Comparison of ENCODE assay signal across 18 cellular contexts in the genomic region with DNA sequence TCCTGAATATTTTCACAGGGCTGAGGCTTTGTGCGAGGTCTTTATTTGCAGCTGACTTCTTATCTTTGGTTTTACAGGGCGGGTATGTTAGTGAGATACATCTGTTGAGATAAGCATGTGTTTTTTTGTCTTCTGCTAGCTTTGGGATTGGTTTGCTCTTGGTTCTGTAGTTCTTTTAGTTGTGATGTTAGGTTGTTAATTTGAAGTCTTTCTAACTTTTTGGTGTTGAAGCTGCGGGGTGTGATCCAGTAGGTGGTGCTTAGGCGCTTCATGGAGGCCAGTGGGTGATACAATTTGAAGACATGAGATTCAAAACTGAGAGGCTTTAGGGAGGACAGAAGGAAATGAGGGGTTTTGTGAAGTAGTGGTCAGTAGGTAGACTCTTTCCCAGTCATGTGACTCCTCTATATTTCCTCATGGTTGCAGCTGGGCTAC.
DNase-seq lines count a peak whose midpoint lies in the region; ATAC-seq, FAIRE-seq and TF ChIP-seq lines count a peak whose summit lies in the region.
"Had no signal": no experiment of that assay in that cellular context is flagged by ENCODE, and none has a peak within 500 bp of the region (broad histone marks: within the 10 kb centered on the region; RNA-seq: fewer than 3 reads in every experiment).

No MANE protein-coding gene starts in this region.

- H4K20me1 ChIP-seq in GM12878 (ENCODE audit: control insufficient read depth, insufficient read depth) (no peaks in the 10 kb centered on the region), smooth muscle cell (ENCODE audit: low read depth) (no peaks in the 10 kb centered on the region)

- CTCF ChIA-PET in GM12878 (lab: Yijun Ruan, JAX): interaction anchor here (0.6 to 2.1 kb wide), 3 partner anchors 9 to 752 kb away, joined by 3 to 7 read pairs (median 3); no protein-coding TSS in a partner anchor
- CTCF ChIA-PET in GM10248 (lab: Yijun Ruan, JAX): interaction anchor here (1.3 to 1.9 kb wide), 3 partner anchors 12 to 130 kb away, joined by 3 to 4 read pairs (median 4); no protein-coding TSS in a partner anchor

- no peaks in the 10 kb centered on the region for H3K27me3 ChIP-seq in GM12878 (replicated peaks in 1 of 2; ENCODE audit: control insufficient read depth in 2 of 2, insufficient read depth in 2 of 2, low read length in 1 of 2)
- H3K27me3 ChIP-seq in smooth muscle cell (ENCODE audit: low read depth): no peaks in the 10 kb centered on the region
- H3K27me3 ChIP-seq: suprapubic skin had no signal

- intact Hi-C loops in activated CD4-positive, alpha-beta T cell treated with anti-CD3 and anti-CD28 coated beads, Interleukin-2, amount 10 ng/mL, durations not matched to agents 24 days and 14 days (cut with micrococcal nuclease): loop anchor here (10.0 kb wide), 1 partner anchor 1336 kb away; no protein-coding TSS in a partner anchor
- intact Hi-C loops in GM12878 (cut with micrococcal nuclease; ENCODE audit: unreplicated experiment): no loop called here

- peak overlapping the region; percentile 88 for H3K27ac Mint-ChIP-seq in activated CD4-positive, alpha-beta T cell treated with anti-CD3 and anti-CD28 coated beads, Interleukin-2, amount 10 ng/mL, durations not matched to agents 24 days and 14 days
- peak overlapping the region; percentile 95 for H3K27ac Mint-ChIP-seq in T-helper 17 cell
- H3K27ac Mint-ChIP-seq: GM23338 had no signal

- H3K9ac ChIP-seq in GM12878 (ENCODE audit: control insufficient read depth, insufficient read depth, low read length) (no peak overlapping the region), smooth muscle cell (ENCODE audit: low read depth) (no peak overlapping the region)

- ATAC-seq in T-helper 17 cell (no peak), GM12878 (no peak)
- ATAC-seq: GM23338 had no signal

- RAD21 ChIA-PET in GM12878 (lab: Charles Lee; ENCODE audit: unreplicated experiment): interaction anchor here (0.6 to 1.6 kb wide), 5 partner anchors 10 to 78 kb away, joined by 3 to 5 read pairs (median 3); no protein-coding TSS in a partner anchor

- POLR2A ChIA-PET in GM12878 (lab: Charles Lee) (interaction anchor here (1.2 kb wide), 1 partner anchor 10 kb away, joined by 4 read pairs; no protein-coding TSS in a partner anchor), GM10248 (lab: Yijun Ruan, JAX) (no interaction called here)

- H3K4me1 ChIP-seq in GM12878 (ENCODE audit: control insufficient read depth, insufficient read depth, low read length): peaks cover 29% of the 10 kb centered on the region
- no peaks in the 10 kb centered on the region for H3K4me1 ChIP-seq in smooth muscle cell (ENCODE audit: low read depth)

- H3K36me3 ChIP-seq in GM12878 (ENCODE audit: control insufficient read depth in 2 of 2, insufficient read depth in 2 of 2, low read length in 1 of 2) (no peaks in the 10 kb centered on the region), smooth muscle cell (ENCODE audit: low read depth) (no peaks in the 10 kb centered on the region)
- H3K36me3 ChIP-seq: suprapubic skin had no signal

- no peak for TF ChIP-seq RAD21 in GM12878 (IDR thresholded peaks at IDR 0.05; ENCODE audit: insufficient read depth, low read depth, low read length)

- FAIRE-seq in GM12878 (lab: Jason Lieb, UNC): no peak
- FAIRE-seq: TTC549 had no signal

- no peak overlapping the region for H3K4me2 ChIP-seq in GM12878 (ENCODE audit: control insufficient read depth, insufficient read depth)
- no peak overlapping the region for H3K4me2 ChIP-seq in smooth muscle cell
- H3K4me2 ChIP-seq: GM23338 had no signal

- H3K4me3 Mint-ChIP-seq in activated CD4-positive, alpha-beta T cell treated with anti-CD3 and anti-CD28 coated beads, Interleukin-2, amount 10 ng/mL, durations not matched to agents 24 days and 14 days: peak overlapping the region; percentile 34
- peak overlapping the region; percentile 19 for H3K4me3 Mint-ChIP-seq in T-helper 17 cell
- H3K4me3 Mint-ChIP-seq: GM23338 had no signal

- no peak for TF ChIP-seq POLR2A in GM12878 (IDR thresholded peaks at IDR 0.05; ENCODE audit: low read depth, low read length)

- H3K36me3 Mint-ChIP-seq in activated CD4-positive, alpha-beta T cell treated with anti-CD3 and anti-CD28 coated beads, Interleukin-2, amount 10 ng/mL, durations not matched to agents 24 days and 14 days (ENCODE audit: low read depth): peaks cover 35% of the 10 kb centered on the region
- H3K36me3 Mint-ChIP-seq in T-helper 17 cell (ENCODE audit: low read depth): no peaks in the 10 kb centered on the region

- BruUV-seq in GM12878 (replicated peaks; lab: Mats Ljungman, UMichigan): no TSS peak

- DNase-seq in activated CD4-positive, alpha-beta T cell treated with anti-CD3 and anti-CD28 coated beads, Interleukin-2, amount 10 ng/mL, durations not matched to agents 24 days and 14 days: peak; percentile 66
- DNase-seq in activated CD4-positive, alpha-beta T cell treated with anti-CD3 and anti-CD28 coated beads for 1 hour: no peak
- DNase-seq in T-helper 17 cell (no peak), GM12878 (ENCODE audit: low read depth, low spot score) (no peak), smooth muscle cell (lab: John Stamatoyannopoulos, UW; ENCODE audit: unreplicated experiment) (no peak), GM19238 (ENCODE audit: insufficient read length, low spot score) (no peak), SIG-M5 (lab: John Stamatoyannopoulos, UW) (no peak), GM10248 (ENCODE audit: extremely low spot score) (no peak)
- DNase-seq: amniotic stem cell, cerebellar nuclear complex, mammary epithelial cell, NCI-H226, retina, Right ventricle myocardium superior had no signal

- no peaks in the 10 kb centered on the region for H3F3A ChIP-seq in smooth muscle cell (ENCODE audit: low read depth)

- H3K27ac ChIP-seq in GM12878 (ENCODE audit: control insufficient read depth, insufficient read depth) (peak overlapping the region; percentile 70; the same call in 1 of the 2 replicates), smooth muscle cell (ENCODE audit: low read depth) (peak overlapping the region; percentile 84)
- H3K27ac ChIP-seq: epithelial cell of prostate, suprapubic skin had no signal

- no peak for TF ChIP-seq CTCF in GM12878 (IDR thresholded peaks at IDR 0.05 in 2 of 3, conservative IDR thresholded peaks at IDR 0.05 in 1 of 3; ENCODE audit: control insufficient read depth in 2 of 3, extremely low read depth in 1 of 3, insufficient read depth in 1 of 3, low read depth in 3 of 3, low read length in 3 of 3)
- TF ChIP-seq CTCF in smooth muscle cell (IDR thresholded peaks at IDR 0.05; ENCODE audit: borderline replicate concordance, insufficient read depth, poor library complexity, severe bottlenecking): no peak
- TF ChIP-seq CTCF in GM10248 (IDR thresholded peaks at IDR 0.05; ENCODE audit: control extremely low read depth, extremely low read depth, low read depth, missing control alignments): no peak

- WGBS in GM12878 (ENCODE audit: insufficient coverage, insufficient replicate concordance, low lambda C conversion rate, missing lambda C conversion rate): 82% methylated on average over 4 of the region's 4 CpGs
- WGBS in smooth muscle cell (ENCODE audit: low lambda C conversion rate): 60% methylated on average over 4 of the region's 4 CpGs

- H3K4me3 ChIP-seq in GM12878: no peak overlapping the region
- no peak overlapping the region for H3K4me3 ChIP-seq in smooth muscle cell
- H3K4me3 ChIP-seq: GM23338, suprapubic skin had no signal

- H3K4me1 Mint-ChIP-seq in activated CD4-positive, alpha-beta T cell treated with anti-CD3 and anti-CD28 coated beads, Interleukin-2, amount 10 ng/mL, durations not matched to agents 24 days and 14 days: peaks cover 77% of the 10 kb centered on the region
- peaks cover 44% of the 10 kb centered on the region for H3K4me1 Mint-ChIP-seq in T-helper 17 cell
- H3K4me1 Mint-ChIP-seq: GM23338 had no signal

- in situ Hi-C loops in GM12878 (cut with MboI): no loop called here

- H2AFZ ChIP-seq in GM12878 (ENCODE audit: control insufficient read depth, low read depth, low read length) (no peak overlapping the region), smooth muscle cell (ENCODE audit: low read depth) (peak overlapping the region; percentile 23)
- H2AFZ ChIP-seq: GM23338 had no signal

- H3K79me2 ChIP-seq in GM12878 (ENCODE audit: control insufficient read depth, insufficient read depth, low read length) (no peaks in the 10 kb centered on the region), smooth muscle cell (ENCODE audit: low read depth) (no peaks in the 10 kb centered on the region)

- TF ChIP-seq EP300 in GM12878 (IDR thresholded peaks at IDR 0.05; ENCODE audit: borderline replicate concordance in 1 of 2, control insufficient read depth in 1 of 2, low read depth in 2 of 2, low read length in 2 of 2): no peak

- H3K9me3 ChIP-seq in T-helper 17 cell (ENCODE audit: control insufficient read depth, low read length, poor library complexity, severe bottlenecking) (no peaks in the 10 kb centered on the region), GM12878 (replicated peaks; ENCODE audit: control insufficient read depth, insufficient read depth, low read length) (peaks cover 14% of the 10 kb centered on the region), smooth muscle cell (replicated peaks; ENCODE audit: low read depth) (no peaks in the 10 kb centered on the region)
- H3K9me3 ChIP-seq: suprapubic skin had no signal

- peaks cover 21% of the 10 kb centered on the region for H3K9me3 Mint-ChIP-seq in activated CD4-positive, alpha-beta T cell treated with anti-CD3 and anti-CD28 coated beads, Interleukin-2, amount 10 ng/mL, durations not matched to agents 24 days and 14 days
- H3K9me3 Mint-ChIP-seq: GM23338 had no signal

- SMC1A ChIA-PET in GM12878 (lab: Charles Lee; ENCODE audit: uncharacterized antibody, unreplicated experiment): interaction anchor here (0.6 to 8.1 kb wide), 4 partner anchors 10 to 121 kb away, joined by 3 to 78 read pairs (median 4); no protein-coding TSS in a partner anchor

- H3K27me3 Mint-ChIP-seq in activated CD4-positive, alpha-beta T cell treated with anti-CD3 and anti-CD28 coated beads, Interleukin-2, amount 10 ng/mL, durations not matched to agents 24 days and 14 days: peaks cover 3% of the 10 kb centered on the region
- no peaks in the 10 kb centered on the region for H3K27me3 Mint-ChIP-seq in T-helper 17 cell

TF ChIP-seq in GM12878, 131 proteins besides CTCF, POLR2A, EP300 and RAD21:
- TF ChIP-seq RAD51 (IDR thresholded peaks at IDR 0.05) (0 out of 2 replicates have a peak, but pooled peaks have one; percentile 13), RELA (IDR thresholded peaks at IDR 0.05; ENCODE audit: borderline replicate concordance, partially characterized antibody) (no peak)
